ENCODE assay signal across 9 cellular contexts in the genomic region with DNA sequence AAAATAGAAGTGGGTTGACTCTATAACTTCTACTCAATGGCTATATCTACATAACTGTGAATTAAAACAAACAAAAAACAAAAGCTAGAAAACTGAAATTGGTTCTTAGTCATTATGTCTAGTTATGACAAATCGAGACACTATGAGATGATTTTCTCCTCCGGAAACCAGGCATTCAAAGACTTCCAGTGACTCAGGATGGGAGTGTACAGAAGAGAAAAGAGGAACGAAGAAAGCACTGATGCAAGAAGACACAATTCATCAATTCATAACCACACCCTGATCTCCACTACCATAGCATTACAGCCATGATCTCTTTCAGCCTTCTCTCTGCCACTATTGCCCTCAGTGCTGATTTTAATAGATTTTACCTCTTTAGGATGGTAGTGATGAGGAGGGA.
DNase-seq lines count a peak whose midpoint lies in the region; ATAC-seq, FAIRE-seq and TF ChIP-seq lines count a peak whose summit lies in the region.
"Had no signal": no experiment of that assay in that cellular context is flagged by ENCODE, and none has a peak within 500 bp of the region (broad histone marks: within the 10 kb centered on the region; RNA-seq: fewer than 3 reads in every experiment).

No MANE protein-coding gene starts in this region.

- POLR2A ChIA-PET in CD8-positive, alpha-beta memory T cell (lab: Charles Lee): no interaction called here

- no peaks in the 10 kb centered on the region for H3K36me3 ChIP-seq in thyroid gland
- no peaks in the 10 kb centered on the region for H3K36me3 ChIP-seq in CD8-positive, alpha-beta memory T cell (ENCODE audit: insufficient read depth, low read length)
- H3K36me3 ChIP-seq: tibial artery had no signal

- no peak overlapping the region for H3K27ac ChIP-seq in thyroid gland
- no peak overlapping the region for H3K27ac ChIP-seq in CD8-positive, alpha-beta memory T cell (ENCODE audit: low read depth, low read length)
- H3K27ac ChIP-seq: tibial artery had no signal

- peak; percentile 95 for FAIRE-seq in GM18507 (lab: Jason Lieb, UNC)

- H3K9me3 Mint-ChIP-seq in CD8-positive, alpha-beta memory T cell: peaks cover 0 to 4% (median 0%) of the 10 kb centered on the region in 5 donors

- H3K4me3 Mint-ChIP-seq in CD8-positive, alpha-beta memory T cell: no peak overlapping the region

- no peak for TF ChIP-seq POLR2A in thyroid gland (IDR thresholded peaks at IDR 0.05)

- WGBS in thyroid gland, 2 donors: 91 to 92% methylated on average over 3 of the region's 3 CpGs

- H3K36me3 Mint-ChIP-seq in CD8-positive, alpha-beta memory T cell: no peaks in the 10 kb centered on the region

- intact Hi-C loops in thyroid gland (cut with DNase I): no loop called here

- H3K9me3 ChIP-seq in thyroid gland: no peaks in the 10 kb centered on the region
- H3K9me3 ChIP-seq in CD8-positive, alpha-beta memory T cell (ENCODE audit: low read length): no peaks in the 10 kb centered on the region

- no peak overlapping the region for H3K4me3 ChIP-seq in thyroid gland (replicated peaks in 1 of 3)
- H3K4me3 ChIP-seq in CD8-positive, alpha-beta memory T cell (ENCODE audit: low read length): no peak overlapping the region
- H3K4me3 ChIP-seq: tibial artery had no signal

- DNase-seq in GM18507 (ENCODE audit: extremely low spot score, insufficient read length, low read depth) (no peak), MV-4-11 (lab: John Stamatoyannopoulos, UW) (peak; percentile 90), foreskin melanocyte (peak; percentile 12), thyroid gland (no peak)
- DNase-seq in activated CD8-positive, alpha-beta memory T cell treated with anti-CD3 and anti-CD28 coated beads, Interleukin-2, amount 50 U/mL, for 48 hours: no peak
- DNase-seq in activated CD4-positive, alpha-beta T cell treated with anti-CD3 and anti-CD28 coated beads, Interleukin-2, amount 50 U/mL, for 4 hours: no peak
- DNase-seq in CD8-positive, alpha-beta memory T cell: no peak
- DNase-seq: tibial artery had no signal

- H3K4me1 ChIP-seq in thyroid gland: no peaks in the 10 kb centered on the region
- H3K4me1 ChIP-seq in CD8-positive, alpha-beta memory T cell (ENCODE audit: insufficient read depth, low read length): no peaks in the 10 kb centered on the region
- H3K4me1 ChIP-seq: tibial artery had no signal

- TF ChIP-seq CTCF in thyroid gland (IDR thresholded peaks at IDR 0.05): no peak

- H3K27ac Mint-ChIP-seq in CD8-positive, alpha-beta memory T cell: no peak overlapping the region

- H3K27me3 ChIP-seq in thyroid gland: no peaks in the 10 kb centered on the region
- H3K27me3 ChIP-seq in CD8-positive, alpha-beta memory T cell (ENCODE audit: insufficient read depth, low read length, poor library complexity, severe bottlenecking): no peaks in the 10 kb centered on the region
- H3K27me3 ChIP-seq: tibial artery had no signal

- H3K27me3 Mint-ChIP-seq in CD8-positive, alpha-beta memory T cell: peaks cover 0 to 3% of the 10 kb centered on the region in 2 donors

- peak; percentile 97 for ATAC-seq in HG02623 (IDR thresholded peaks at IDR 0.05; ENCODE audit: unreplicated experiment)

- H3K4me1 Mint-ChIP-seq in CD8-positive, alpha-beta memory T cell: no peaks in the 10 kb centered on the region

- CTCF ChIA-PET in CD8-positive, alpha-beta memory T cell (lab: Charles Lee): no interaction called here

Comparison
In these comparisons a context has a peak if more than half of its experiments do, and no peak if none do; other contexts are left out.
1. DNase-seq: peak in MV-4-11 (single experiment) and foreskin melanocyte (single experiment); none in GM18507 (single experiment), activated CD8-positive, alpha-beta memory T cell treated with anti-CD3 and anti-CD28 coated beads, Interleukin-2, amount 50 U/mL, for 48 hours (single experiment), thyroid gland (0 of 2), activated CD4-positive, alpha-beta T cell treated with anti-CD3 and anti-CD28 coated beads, Interleukin-2, amount 50 U/mL, for 4 hours (0 of 2) and CD8-positive, alpha-beta memory T cell (0 of 5).